In the genomic region with DNA sequence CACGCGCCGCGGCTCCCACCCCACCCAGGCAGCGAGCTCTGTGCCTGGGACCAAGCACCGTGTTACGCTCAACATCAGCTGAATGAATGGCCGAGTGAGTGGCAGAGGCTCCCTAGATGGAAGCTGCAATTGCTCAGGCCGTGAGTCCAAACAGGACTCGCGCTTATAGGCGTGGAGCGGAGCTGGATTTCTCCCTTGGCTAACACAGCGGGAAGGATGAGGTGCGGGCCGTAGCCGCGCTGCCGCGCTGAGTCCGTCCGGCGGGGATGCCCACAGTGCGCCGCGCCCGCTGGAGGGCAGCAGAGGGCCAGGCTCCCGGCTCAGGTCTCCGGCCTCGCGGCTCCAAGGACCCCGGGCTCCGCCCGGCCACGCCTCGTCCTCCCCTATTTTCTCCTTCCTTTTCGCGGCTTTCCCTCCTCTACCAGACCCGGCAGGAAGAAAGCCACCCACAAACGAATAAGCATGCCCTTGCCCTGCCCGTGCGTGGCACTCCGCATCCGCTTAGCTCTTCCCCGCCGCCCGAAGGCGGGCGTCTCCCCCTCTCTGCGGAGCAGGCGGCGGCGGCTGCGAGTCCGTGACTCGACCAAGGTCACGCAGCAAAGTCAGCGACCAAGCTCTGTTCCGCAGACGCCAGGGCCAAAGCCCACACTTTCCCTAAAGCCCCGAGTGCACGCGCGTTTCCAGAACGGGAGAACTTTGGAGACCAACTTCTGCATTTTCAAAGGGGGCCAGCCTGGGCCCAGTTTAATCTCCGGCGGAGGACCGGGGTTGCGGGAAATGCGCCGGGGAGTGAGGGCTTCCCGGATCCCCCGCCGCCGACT, we compare ENCODE assay signal across 8 cellular contexts. TPM values are rescaled to one million over a fixed set of nuclear protein-coding genes. Genes with fewer than 3 reads are reported as not detected.
DNase-seq lines count a peak whose midpoint lies in the region; ATAC-seq and TF ChIP-seq lines count a peak whose summit lies in the region.

No MANE protein-coding gene starts in this region.

- ATAC-seq in HG03045 (IDR thresholded peaks at IDR 0.05; ENCODE audit: unreplicated experiment), result peak; percentile 76

- peak; percentile 88 for TF ChIP-seq CTCF in liver (IDR thresholded peaks at IDR 0.05; ENCODE audit: low read depth, low read length, missing input control)

- H3K9me3 ChIP-seq in liver (ENCODE audit: control insufficient read depth in 4 of 4, low read length in 3 of 4), result no peaks in the 10 kb centered on the region

- WGBS in liver, result 2% methylated on average over 75 of the region's 75 CpGs

- TF ChIP-seq RAD21 in liver (IDR thresholded peaks at IDR 0.05), result peak; percentile 77 to 84

- peak overlapping the region in 1 of 2 donors; percentile 32 for H3K9ac ChIP-seq in liver (ENCODE audit: low read depth in 1 of 2, low read length in 2 of 2)

- peak overlapping the region; percentile 11 to 77 (median 69) for H3K4me3 ChIP-seq in liver (ENCODE audit: low read depth in 1 of 3, low read length in 3 of 3)

- no peaks in the 10 kb centered on the region for H3K36me3 ChIP-seq in liver (ENCODE audit: control insufficient read depth in 4 of 4, insufficient read depth in 3 of 4, low read depth in 1 of 4, low read length in 3 of 4)

- peaks cover 3 to 15% (median 11%) of the 10 kb centered on the region in 4 donors for H3K4me1 ChIP-seq in liver (ENCODE audit: control insufficient read depth in 4 of 4, insufficient read depth in 4 of 4, low read length in 3 of 4)

- no peaks in the 10 kb centered on the region for H3K27me3 ChIP-seq in liver (ENCODE audit: control insufficient read depth in 4 of 4, insufficient read depth in 4 of 4, low read length in 3 of 4)

- no peak overlapping the region for H3K27ac ChIP-seq in liver (ENCODE audit: low read depth in 1 of 2, low read length in 2 of 2)

- DNase-seq in NCI-H2081 (lab: John Stamatoyannopoulos, UW) (peak; percentile 58), NCI-H2081 treated with DMSO at 0.1 percent for 48 hours (lab: John Stamatoyannopoulos, UW) (no peak), NCI-H2227 (lab: John Stamatoyannopoulos, UW; ENCODE audit: unreplicated experiment) (peak; percentile 88), dermis blood vessel endothelial cell (peak; percentile 81)
- peak; percentile 79 for DNase-seq in activated CD4-positive, alpha-beta T cell treated with anti-CD3 and anti-CD28 coated beads for 48 hours
- DNase-seq in stimulated activated CD4-positive, alpha-beta T cell treated with anti-CD3 and anti-CD28 coated beads, Interleukin-2, amount 100 ng/mL, for 24 hours, result peak; percentile 70 to 84

TF ChIP-seq in liver, 16 proteins besides CTCF, POLR2A, EP300 and RAD21:
- TF ChIP-seq HNF4A (conservative IDR thresholded peaks at IDR 0.05) (no peak), YY1 (IDR thresholded peaks at IDR 0.05) (no peak), EGR1 (IDR thresholded peaks at IDR 0.05; ENCODE audit: low read depth in 2 of 2) (no peak), HNF4G (IDR thresholded peaks at IDR 0.05) (no peak), NR2F2 (IDR thresholded peaks at IDR 0.05) (no peak), FOXA1 (IDR thresholded peaks at IDR 0.05) (no peak)
- TF ChIP-seq, protein P1, sequence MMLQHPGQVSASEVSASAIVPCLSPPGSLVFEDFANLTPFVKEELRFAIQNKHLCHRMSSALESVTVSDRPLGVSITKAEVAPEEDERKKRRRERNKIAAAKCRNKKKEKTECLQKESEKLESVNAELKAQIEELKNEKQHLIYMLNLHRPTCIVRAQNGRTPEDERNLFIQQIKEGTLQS (IDR thresholded peaks at IDR 0.05), result no peak
- TF ChIP-seq, protein P2, sequence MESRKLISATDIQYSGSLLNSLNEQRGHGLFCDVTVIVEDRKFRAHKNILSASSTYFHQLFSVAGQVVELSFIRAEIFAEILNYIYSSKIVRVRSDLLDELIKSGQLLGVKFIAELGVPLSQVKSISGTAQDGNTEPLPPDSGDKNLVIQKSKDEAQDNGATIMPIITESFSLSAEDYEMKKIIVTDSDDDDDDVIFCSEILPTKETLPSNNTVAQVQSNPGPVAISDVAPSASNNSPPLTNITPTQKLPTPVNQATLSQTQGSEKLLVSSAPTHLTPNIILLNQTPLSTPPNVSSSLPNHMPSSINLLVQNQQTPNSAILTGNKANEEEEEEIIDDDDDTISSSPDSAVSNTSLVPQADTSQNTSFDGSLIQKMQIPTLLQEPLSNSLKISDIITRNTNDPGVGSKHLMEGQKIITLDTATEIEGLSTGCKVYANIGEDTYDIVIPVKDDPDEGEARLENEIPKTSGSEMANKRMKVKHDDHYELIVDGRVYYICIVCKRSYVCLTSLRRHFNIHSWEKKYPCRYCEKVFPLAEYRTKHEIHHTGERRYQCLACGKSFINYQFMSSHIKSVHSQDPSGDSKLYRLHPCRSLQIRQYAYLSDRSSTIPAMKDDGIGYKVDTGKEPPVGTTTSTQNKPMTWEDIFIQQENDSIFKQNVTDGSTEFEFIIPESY (IDR thresholded peaks at IDR 0.05), result no peak
- TF ChIP-seq, protein P3, sequence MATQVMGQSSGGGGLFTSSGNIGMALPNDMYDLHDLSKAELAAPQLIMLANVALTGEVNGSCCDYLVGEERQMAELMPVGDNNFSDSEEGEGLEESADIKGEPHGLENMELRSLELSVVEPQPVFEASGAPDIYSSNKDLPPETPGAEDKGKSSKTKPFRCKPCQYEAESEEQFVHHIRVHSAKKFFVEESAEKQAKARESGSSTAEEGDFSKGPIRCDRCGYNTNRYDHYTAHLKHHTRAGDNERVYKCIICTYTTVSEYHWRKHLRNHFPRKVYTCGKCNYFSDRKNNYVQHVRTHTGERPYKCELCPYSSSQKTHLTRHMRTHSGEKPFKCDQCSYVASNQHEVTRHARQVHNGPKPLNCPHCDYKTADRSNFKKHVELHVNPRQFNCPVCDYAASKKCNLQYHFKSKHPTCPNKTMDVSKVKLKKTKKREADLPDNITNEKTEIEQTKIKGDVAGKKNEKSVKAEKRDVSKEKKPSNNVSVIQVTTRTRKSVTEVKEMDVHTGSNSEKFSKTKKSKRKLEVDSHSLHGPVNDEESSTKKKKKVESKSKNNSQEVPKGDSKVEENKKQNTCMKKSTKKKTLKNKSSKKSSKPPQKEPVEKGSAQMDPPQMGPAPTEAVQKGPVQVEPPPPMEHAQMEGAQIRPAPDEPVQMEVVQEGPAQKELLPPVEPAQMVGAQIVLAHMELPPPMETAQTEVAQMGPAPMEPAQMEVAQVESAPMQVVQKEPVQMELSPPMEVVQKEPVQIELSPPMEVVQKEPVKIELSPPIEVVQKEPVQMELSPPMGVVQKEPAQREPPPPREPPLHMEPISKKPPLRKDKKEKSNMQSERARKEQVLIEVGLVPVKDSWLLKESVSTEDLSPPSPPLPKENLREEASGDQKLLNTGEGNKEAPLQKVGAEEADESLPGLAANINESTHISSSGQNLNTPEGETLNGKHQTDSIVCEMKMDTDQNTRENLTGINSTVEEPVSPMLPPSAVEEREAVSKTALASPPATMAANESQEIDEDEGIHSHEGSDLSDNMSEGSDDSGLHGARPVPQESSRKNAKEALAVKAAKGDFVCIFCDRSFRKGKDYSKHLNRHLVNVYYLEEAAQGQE (IDR thresholded peaks at IDR 0.05), result no peak

RNA-seq across cellular contexts. Expression of a gene that starts 48.5 kb away (rescaled TPM):
- total RNA-seq in dermis blood vessel endothelial cell (0.14 and 0.51 TPM in 2 replicates), liver (under 1 TPM; 0.59 to 0.65 TPM)
- 1 to 10 TPM in 1 of 2 donors, under 1 TPM in 1; 0.26 to 1.1 TPM for polyA plus RNA-seq in liver

RNA-seq across cellular contexts. Expression of a gene that starts 56.9 kb away (rescaled TPM):
- 16.0 and 24.1 TPM in 2 replicates for total RNA-seq in dermis blood vessel endothelial cell
- total RNA-seq in liver, result 10 to 100 TPM; 20.1 to 68.7 TPM
- polyA plus RNA-seq in liver, result 100 to 1,000 TPM in 1 of 2 donors, 10 to 100 TPM in 1; 69.9 to 105 TPM
